23 cellular contexts compared by ENCODE assay signal in the genomic region with DNA sequence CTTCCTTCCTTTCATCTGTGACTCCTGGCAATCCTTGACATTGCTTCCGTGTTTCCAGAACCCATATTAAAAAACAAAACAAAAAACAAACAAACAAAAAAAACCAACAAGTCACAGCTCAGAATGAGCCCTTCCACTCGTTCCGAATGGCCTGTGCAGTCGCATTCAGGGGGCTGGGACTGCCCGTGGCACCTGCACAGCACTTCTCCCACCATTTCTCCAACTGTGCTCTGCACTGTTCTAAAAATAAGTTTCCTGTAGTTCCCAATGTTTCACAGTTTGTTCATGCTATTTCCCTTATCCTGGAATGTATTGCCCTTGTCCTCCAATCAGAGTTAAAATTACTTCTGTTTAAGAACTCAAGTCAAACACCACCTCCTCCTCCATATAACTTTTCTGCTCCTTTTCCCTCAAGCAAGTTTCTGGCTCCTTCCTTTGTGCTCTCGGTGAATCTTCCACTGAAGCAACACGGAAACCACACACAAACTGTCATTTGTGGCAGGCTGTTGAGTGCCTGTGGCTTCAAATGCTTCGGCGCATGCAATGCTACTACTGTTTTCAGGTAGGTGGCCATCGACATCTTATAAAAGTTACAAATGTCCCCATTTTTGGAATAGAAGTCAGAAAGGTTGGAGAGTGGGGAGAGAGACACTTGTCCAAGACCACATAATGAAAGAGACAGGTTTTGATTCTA. TPM values are rescaled to one million over a fixed set of nuclear protein-coding genes. Genes with fewer than 3 reads are reported as not detected.
"Had no signal": no experiment of that assay in that cellular context is flagged by ENCODE, and none has a peak within 500 bp of the region (broad histone marks: within the 10 kb centered on the region; RNA-seq: fewer than 3 reads in every experiment).

No MANE protein-coding gene starts in this region.

- H3K9me3 ChIP-seq: neutrophil, suprapubic skin, tibial artery had no signal

- H3K4me3 ChIP-seq: skin epidermis, suprapubic skin, tibial artery had no signal

- H3K27me3 ChIP-seq: foreskin keratinocyte, neutrophil, suprapubic skin, tibial artery had no signal

- H3K4me1 ChIP-seq: foreskin keratinocyte, suprapubic skin, tibial artery had no signal

- H3K36me3 ChIP-seq: neutrophil, suprapubic skin, tibial artery had no signal

- DNase-seq: activated CD4-positive, alpha-beta T cell treated with anti-CD3 and anti-CD28 coated beads for 36 hours; activated CD4-positive, alpha-beta T cell treated with anti-CD3 and anti-CD28 coated beads, Interleukin-2, amount 50 U/mL, for 4 hours; activated CD4-positive, CD25-positive, alpha-beta regulatory T cell; activated naive CD4-positive, alpha-beta T cell; activated T-cell treated with anti-CD3 and anti-CD28 coated beads for 4 hours; activated T-cell treated with anti-CD3 and anti-CD28 coated beads, Interleukin-2, amount 50 U/mL, for 72 hours; anterior cingulate cortex; effector memory CD8-positive, alpha-beta T cell; foreskin keratinocyte; left cardiac atrium; mammary epithelial cell; naive B cell; nephron progenitor cell; stimulated activated CD4-positive, alpha-beta T cell treated with anti-CD3 and anti-CD28 coated beads, Interleukin-1b, Interleukin-23, amount 100 ng/mL, for 48 hours; stimulated activated naive CD4-positive, alpha-beta T cell; T-cell; tibial artery had no signal

- H3K27ac ChIP-seq: foreskin keratinocyte, neutrophil, skin epidermis, suprapubic skin, tibial artery had no signal

- ATAC-seq: activated CD4-positive, alpha-beta T cell treated with anti-CD3 and anti-CD28 coated beads for 36 hours; activated naive CD4-positive, alpha-beta T cell treated with anti-CD3 and anti-CD28 coated beads, Interleukin-2, amount 50 U/mL, for 72 hours; activated T-cell treated with anti-CD3 and anti-CD28 coated beads, Interleukin-2, amount 50 U/mL, for 72 hours; effector memory CD8-positive, alpha-beta T cell; esophagus mucosa; foreskin keratinocyte; left cardiac atrium; sciatic nerve; T-cell had no signal

RNA-seq across cellular contexts. Expression of a gene that starts 57.7 kb away (rescaled TPM):
- total RNA-seq: activated CD4-positive, alpha-beta T cell treated with anti-CD3 and anti-CD28 coated beads for 36 hours; activated naive CD4-positive, alpha-beta T cell treated with anti-CD3 and anti-CD28 coated beads, Interleukin-2, amount 50 U/mL, for 72 hours; activated T-cell treated with anti-CD3 and anti-CD28 coated beads, Interleukin-2, amount 50 U/mL, for 72 hours; foreskin keratinocyte; mammary epithelial cell had no signal
